Comparison of ENCODE assay signal across 8 cellular contexts in the genomic region with DNA sequence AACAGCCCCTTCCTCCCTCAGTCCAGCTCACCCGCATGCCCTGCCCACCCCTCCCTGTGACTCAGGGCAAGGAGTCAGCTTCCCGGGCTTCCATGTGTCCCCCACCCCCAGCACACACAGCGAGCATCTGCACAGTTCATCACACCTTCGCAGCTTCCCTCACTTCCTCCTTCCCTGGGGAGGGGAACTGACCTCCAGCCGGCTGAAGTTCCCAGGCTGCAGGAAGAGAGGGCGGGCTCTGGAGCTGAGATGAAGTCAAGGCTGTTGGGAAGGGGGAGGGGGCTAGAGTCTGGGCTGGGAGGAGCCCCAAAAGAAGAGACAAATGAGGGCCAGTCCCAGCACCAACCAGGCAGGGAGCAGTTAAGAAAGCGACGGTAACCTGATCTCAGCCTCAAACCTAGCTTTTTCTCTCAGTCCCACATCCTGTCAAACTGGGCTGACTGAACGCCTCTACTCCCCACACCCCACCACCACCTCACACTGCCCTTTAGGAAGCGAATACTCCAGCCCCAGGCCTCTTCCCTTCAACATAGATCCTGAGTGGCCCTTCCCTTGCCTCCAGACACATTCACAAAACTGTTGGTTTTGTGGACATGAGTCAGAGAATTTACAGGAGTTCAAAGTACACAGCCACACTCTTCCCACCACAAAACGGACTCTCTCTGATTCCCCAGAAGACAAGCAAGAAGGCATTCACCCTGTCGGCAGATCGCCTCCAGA. TPM values are rescaled to one million over a fixed set of nuclear protein-coding genes. Genes with fewer than 3 reads are reported as not detected.
DNase-seq lines count a peak whose midpoint lies in the region; ATAC-seq and TF ChIP-seq lines count a peak whose summit lies in the region.

No MANE protein-coding gene starts in this region.

- peaks cover 5 to 11% of the 10 kb centered on the region in 2 donors for H3K36me3 Mint-ChIP-seq in activated T-cell treated with anti-CD3 and anti-CD28 coated beads, Interleukin-2, amount 50 U/mL, for 72 hours (ENCODE audit: insufficient read depth in 2 of 2)
- H3K36me3 Mint-ChIP-seq in naive thymus-derived CD8-positive, alpha-beta T cell = no peaks in the 10 kb centered on the region

- H3K9me3 Mint-ChIP-seq in activated T-cell treated with anti-CD3 and anti-CD28 coated beads, Interleukin-2, amount 50 U/mL, for 72 hours = no peaks in the 10 kb centered on the region
- no peaks in the 10 kb centered on the region for H3K9me3 Mint-ChIP-seq in naive thymus-derived CD8-positive, alpha-beta T cell

- H3K27me3 Mint-ChIP-seq in activated T-cell treated with anti-CD3 and anti-CD28 coated beads, Interleukin-2, amount 50 U/mL, for 72 hours (ENCODE audit: low read depth) = peaks cover 9% of the 10 kb centered on the region
- peaks cover 0 to 2% (median 0%) of the 10 kb centered on the region in 5 donors for H3K27me3 Mint-ChIP-seq in naive thymus-derived CD8-positive, alpha-beta T cell

- H3K27ac Mint-ChIP-seq in activated T-cell treated with anti-CD3 and anti-CD28 coated beads, Interleukin-2, amount 50 U/mL, for 72 hours = peak overlapping the region; percentile 43
- peak overlapping the region; percentile 50 to 91 (median 81) for H3K27ac Mint-ChIP-seq in naive thymus-derived CD8-positive, alpha-beta T cell

- peak overlapping the region; percentile 95 for H3K4me3 ChIP-seq in fibroblast of pulmonary artery (replicated peaks; ENCODE audit: low read depth, low read length)

- DNase-seq in DMS 273 (lab: John Stamatoyannopoulos, UW; ENCODE audit: unreplicated experiment) (peak; percentile 98), NCI-H526 treated with DMSO at 0.1 percent for 48 hours (lab: John Stamatoyannopoulos, UW) (peak; percentile 78), fibroblast of pulmonary artery (ENCODE audit: low read depth) (peak; percentile 96)
- peak; percentile 61 to 66 for DNase-seq in activated T-cell treated with anti-CD3 and anti-CD28 coated beads, Interleukin-2, amount 50 U/mL, for 72 hours
- peak in 7 of 10 donors; percentile 21 to 62 (median 45) for DNase-seq in naive thymus-derived CD8-positive, alpha-beta T cell

- peak; percentile 69 for TF ChIP-seq POLR2A in GM19193 (IDR thresholded peaks at IDR 0.05; ENCODE audit: extremely low read depth, insufficient read depth, insufficient read length)

- POLR2A ChIA-PET in naive thymus-derived CD8-positive, alpha-beta T cell (lab: Charles Lee) = interaction anchor here (1.1 to 2.1 kb wide), 6 partner anchors 10 to 203 kb away, joined by 4 to 6 read pairs (median 4); a partner anchor contains a TSS

- H3K4me3 Mint-ChIP-seq in activated T-cell treated with anti-CD3 and anti-CD28 coated beads, Interleukin-2, amount 50 U/mL, for 72 hours = peak overlapping the region; percentile 80 to 86
- peak overlapping the region; percentile 57 to 86 (median 76) for H3K4me3 Mint-ChIP-seq in naive thymus-derived CD8-positive, alpha-beta T cell

- no peak for TF ChIP-seq CTCF in fibroblast of pulmonary artery (IDR thresholded peaks at IDR 0.05; ENCODE audit: low read length, missing control alignments)

- peaks cover 69% of the 10 kb centered on the region for H3K4me1 Mint-ChIP-seq in activated T-cell treated with anti-CD3 and anti-CD28 coated beads, Interleukin-2, amount 50 U/mL, for 72 hours (ENCODE audit: low read depth)
- peaks cover 30 to 68% (median 62%) of the 10 kb centered on the region in 4 donors for H3K4me1 Mint-ChIP-seq in naive thymus-derived CD8-positive, alpha-beta T cell

- peak; percentile 62 for ATAC-seq in HG03175 (IDR thresholded peaks at IDR 0.05; ENCODE audit: unreplicated experiment)
- ATAC-seq in activated T-cell treated with anti-CD3 and anti-CD28 coated beads, Interleukin-2, amount 50 U/mL, for 72 hours (replicated peaks in 1 of 2) = peak; percentile 59 to 67
- ATAC-seq in naive thymus-derived CD8-positive, alpha-beta T cell = peak; percentile 52 to 79
- ATAC-seq in GM18873 (IDR thresholded peaks at IDR 0.05; ENCODE audit: low FRiP score, unreplicated experiment) = no peak

RNA-seq across cellular contexts. Expression of a gene that starts 1.9 kb away (rescaled TPM):
- total RNA-seq in activated T-cell treated with anti-CD3 and anti-CD28 coated beads, Interleukin-2, amount 50 U/mL, for 72 hours = 10 to 100 TPM; 45.7 to 54.4 TPM
- total RNA-seq in naive thymus-derived CD8-positive, alpha-beta T cell = 1 to 10 TPM; 3.0 to 4.2 TPM
- 10 to 100 TPM in 1 of 3 donors, 1 to 10 TPM in 2; 2.2 to 46.7 (median 2.8) TPM for polyA plus RNA-seq in naive thymus-derived CD8-positive, alpha-beta T cell

RNA-seq across cellular contexts. Expression of a gene that starts 10.1 kb away (rescaled TPM):
- total RNA-seq in activated T-cell treated with anti-CD3 and anti-CD28 coated beads, Interleukin-2, amount 50 U/mL, for 72 hours = 1 to 10 TPM; 1.2 to 1.3 TPM
- under 1 TPM in 1 of 2 experiments, not detected in 1; 0.44 TPM for total RNA-seq in naive thymus-derived CD8-positive, alpha-beta T cell
- not detected for polyA plus RNA-seq in naive thymus-derived CD8-positive, alpha-beta T cell

RNA-seq across cellular contexts. Expression of a gene that starts 30.6 kb away (rescaled TPM):
- 10 to 100 TPM; 76.8 to 80.8 TPM for total RNA-seq in activated T-cell treated with anti-CD3 and anti-CD28 coated beads, Interleukin-2, amount 50 U/mL, for 72 hours
- 10 to 100 TPM; 84.2 to 89.9 TPM for total RNA-seq in naive thymus-derived CD8-positive, alpha-beta T cell
- 10 to 100 TPM; 24.7 to 40.4 (median 29.5) TPM for polyA plus RNA-seq in naive thymus-derived CD8-positive, alpha-beta T cell

Comparison
In these comparisons a context has a peak if more than half of its experiments do, and no peak if none do; other contexts are left out.
1. DNase-seq: peak in every context shown above with its lines; median percentile 98 in DMS 273; 96 in fibroblast of pulmonary artery; 78 in NCI-H526 treated with DMSO at 0.1 percent for 48 hours; 64 in activated T-cell treated with anti-CD3 and anti-CD28 coated beads, Interleukin-2, amount 50 U/mL, for 72 hours; 45 in naive thymus-derived CD8-positive, alpha-beta T cell.
2. RNA of a gene that starts 1.9 kb away (total RNA-seq): 45.7 to 54.4 TPM in activated T-cell treated with anti-CD3 and anti-CD28 coated beads, Interleukin-2, amount 50 U/mL, for 72 hours; 3.0 to 4.2 TPM in naive thymus-derived CD8-positive, alpha-beta T cell; every median in the first group is over 4 times any median in the second.